In genomic region chr5:137310051-137310730, GRCh38 we compare ENCODE assay signal across 14 cellular contexts.
A peak's percentile ranks its signal among the peaks of the same experiment; 100 is the strongest.
DNase-seq lines count a peak whose midpoint lies in the region; ATAC-seq, FAIRE-seq and TF ChIP-seq lines count a peak whose summit lies in the region.
"Had no signal": no experiment of that assay in that cellular context is flagged by ENCODE, and none has a peak within 500 bp of the region (broad histone marks: within the 10 kb centered on the region; RNA-seq: fewer than 3 reads in every experiment).

No MANE protein-coding gene starts in this region.

- in situ Hi-C loops in brain microvascular endothelial cell (cut with HindIII; ENCODE audit: low pct_ligation_motif_present, low sequenced_read_pairs), result no loop called here

- H3K36me3 ChIP-seq in HUES48 (ENCODE audit: control insufficient read depth, insufficient read depth, low read length) (no peaks in the 10 kb centered on the region), brain microvascular endothelial cell (replicated peaks) (no peaks in the 10 kb centered on the region), pancreas (no peaks in the 10 kb centered on the region)
- H3K36me3 ChIP-seq: right atrium auricular region had no signal

- no peak for FAIRE-seq in pancreas (lab: Jason Lieb, UNC)
- FAIRE-seq: colon, D721Med had no signal

- no peaks in the 10 kb centered on the region for H3K9me3 ChIP-seq in HUES48 (ENCODE audit: control insufficient read depth, insufficient read depth, low read length)
- H3K9me3 ChIP-seq in pancreas, result no peaks in the 10 kb centered on the region
- H3K9me3 ChIP-seq: right atrium auricular region had no signal

- no peak overlapping the region for H3K9ac ChIP-seq in HUES48 (ENCODE audit: low read depth, low read length)

- H3K4me3 ChIP-seq in AG09309 (ENCODE audit: control insufficient read depth, low read depth, low read length), result no peak overlapping the region
- H3K4me3 ChIP-seq in HUES48 (ENCODE audit: low read depth, low read length), result no peak overlapping the region
- H3K4me3 ChIP-seq in brain microvascular endothelial cell (ENCODE audit: low read depth, low read length), result no peak overlapping the region
- H3K4me3 ChIP-seq in pancreas, result no peak overlapping the region
- H3K4me3 ChIP-seq: right atrium auricular region had no signal

- H3K27ac ChIP-seq in HUES48 (ENCODE audit: low read depth, low read length) (peak overlapping the region; percentile 62), brain microvascular endothelial cell (peak overlapping the region; percentile 77), pancreas (no peak overlapping the region)

- no peaks in the 10 kb centered on the region for H3K27me3 ChIP-seq in HUES48 (ENCODE audit: control insufficient read depth, insufficient read depth, low read length)
- H3K27me3 ChIP-seq in brain microvascular endothelial cell (replicated peaks), result no peaks in the 10 kb centered on the region
- no peaks in the 10 kb centered on the region for H3K27me3 ChIP-seq in pancreas
- H3K27me3 ChIP-seq: right atrium auricular region had no signal

- 83 to 85% methylated on average over 5 of the region's 5 CpGs for WGBS in pancreas, 2 donors

- intact Hi-C loops in pancreas (cut with DNase I), result loop anchor here in 1 of 3 donors (10.0 kb wide), 1 partner anchor 195 kb away; no protein-coding TSS in a partner anchor

- peaks cover 25% of the 10 kb centered on the region for H3K4me1 ChIP-seq in HUES48 (ENCODE audit: control insufficient read depth, insufficient read depth, low read length)
- peaks cover 5 to 7% (median 7%) of the 10 kb centered on the region in 3 donors for H3K4me1 ChIP-seq in pancreas

- TF ChIP-seq CTCF in AG09309 (IDR thresholded peaks at IDR 0.05; ENCODE audit: control insufficient read depth, insufficient read depth, low read depth, low read length, missing control alignments) (no peak), brain microvascular endothelial cell (IDR thresholded peaks at IDR 0.05; ENCODE audit: low read depth, low read length, missing control alignments) (no peak), pancreas (IDR thresholded peaks at IDR 0.05) (no peak)

- ATAC-seq in GM19452 (IDR thresholded peaks at IDR 0.05; ENCODE audit: unreplicated experiment), result no peak
- no peak for ATAC-seq in HG03095 (IDR thresholded peaks at IDR 0.05; ENCODE audit: unreplicated experiment)
- no peak for ATAC-seq in pancreas

- peak; percentile 88 for DNase-seq in AG09309 (ENCODE audit: low read depth)
- peak; percentile 87 for DNase-seq in brain microvascular endothelial cell
- DNase-seq in lung microvascular endothelial cell (ENCODE audit: low read depth in 2 of 2), result peak; percentile 11 to 81
- no peak for DNase-seq in NCI-H1048 (lab: John Stamatoyannopoulos, UW)
- DNase-seq in pancreas, result no peak
- DNase-seq: left cardiac atrium, NCI-H526, T-helper 2 cell had no signal

Comparison
In these comparisons a context has a peak if more than half of its experiments do, and no peak if none do; other contexts are left out.
1. DNase-seq: peak in AG09309 (single experiment), brain microvascular endothelial cell (single experiment) and lung microvascular endothelial cell (2 of 2); none in NCI-H1048 (single experiment) and pancreas (0 of 6).
2. H3K27ac ChIP-seq: peak in HUES48 (single experiment) and brain microvascular endothelial cell (single experiment); none in pancreas (0 of 4).